ENCODE assay signal across 1 cellular context in genomic region chr5:170479484-170479883, GRCh38.
TF ChIP-seq lines count a peak whose summit lies in the region.

No MANE protein-coding gene starts in this region.

TF ChIP-seq in A549, 52 proteins besides CTCF, POLR2A, EP300 and RAD21 (continued from another document):
- TF ChIP-seq E2F6 (IDR thresholded peaks at IDR 0.05; ENCODE audit: borderline replicate concordance, low read depth) (no peak), HEYL (CRISPR knock-in tag; IDR thresholded peaks at IDR 0.05) (no peak), REST (IDR thresholded peaks at IDR 0.05) (no peak), HMGXB4 (CRISPR knock-in tag; IDR thresholded peaks at IDR 0.05; ENCODE audit: borderline replicate concordance) (no peak), HOXA7 (CRISPR knock-in tag; IDR thresholded peaks at IDR 0.05) (no peak), POLR2AphosphoS2 (conservative IDR thresholded peaks at IDR 0.05; ENCODE audit: low read length) (no peak)
